Comparison of ENCODE assay signal across 8 cellular contexts in the genomic region with DNA sequence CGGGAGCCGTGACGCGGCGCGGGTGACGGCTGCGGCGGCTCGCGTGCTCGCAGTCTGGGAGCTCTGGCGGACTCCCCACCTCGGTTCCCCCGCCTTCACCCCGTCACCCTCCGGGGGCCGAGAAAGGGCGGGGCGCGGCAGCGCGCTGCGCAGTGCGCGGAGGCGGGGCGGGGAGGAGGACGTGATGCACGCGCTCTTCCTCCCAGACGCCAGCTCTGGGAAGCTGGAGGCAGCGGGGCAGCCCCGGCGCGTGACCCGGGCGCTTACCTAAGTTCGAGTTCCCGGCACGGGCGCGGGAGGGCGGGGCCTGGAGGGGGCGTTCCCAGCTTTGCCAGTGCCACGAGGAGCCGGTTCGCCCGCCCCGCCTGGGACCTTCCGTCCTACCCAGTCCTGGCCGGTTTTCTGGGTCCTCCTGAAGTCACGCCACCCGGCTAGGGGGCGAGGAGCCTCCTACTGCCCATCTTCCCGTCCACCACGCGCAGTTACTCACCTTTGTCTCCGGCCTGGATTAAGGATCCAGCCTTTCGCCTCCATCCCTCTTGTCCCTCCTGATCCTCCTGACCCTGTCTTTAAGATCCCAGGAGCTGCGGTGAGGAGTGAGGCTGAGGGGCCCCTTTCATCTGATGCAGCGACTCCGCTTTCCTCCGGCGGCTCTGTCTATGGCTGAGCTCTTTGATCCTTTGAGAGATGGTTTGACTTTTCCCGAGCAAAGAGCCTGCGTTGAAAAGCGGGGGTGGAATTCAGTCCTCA. TPM values are rescaled to one million over a fixed set of nuclear protein-coding genes. Genes with fewer than 3 reads are reported as not detected.
DNase-seq lines count a peak whose midpoint lies in the region; ATAC-seq and TF ChIP-seq lines count a peak whose summit lies in the region.

No MANE protein-coding gene starts in this region.

- peak overlapping the region; percentile 90 for H3K4me2 ChIP-seq in PC-9

- TF ChIP-seq POLR2A in esophagus muscularis mucosa (IDR thresholded peaks at IDR 0.05; ENCODE audit: low read depth), result peak; percentile 88

- peaks cover 33% of the 10 kb centered on the region for H3F3A ChIP-seq in PC-9 (ENCODE audit: insufficient read depth, low read depth)

- CTCF ChIA-PET in PC-9 (lab: Charles Lee), result interaction anchor here (0.6 to 1.8 kb wide), 5 partner anchors 81 to 200 kb away, joined by 3 to 11 read pairs (median 6); no protein-coding TSS in a partner anchor

- in situ Hi-C loops in KBM-7 (cut with MboI; ENCODE audit: low pct_unique_long_range_greater_than_20kb, low sequenced_read_pairs), result no loop called here

- no peak for TF ChIP-seq CTCF in PC-9 (conservative IDR thresholded peaks at IDR 0.05)
- peak in 1 of 3 experiments; percentile 16 for TF ChIP-seq CTCF in esophagus muscularis mucosa (IDR thresholded peaks at IDR 0.05)

- H3K79me2 ChIP-seq in PC-9 (ENCODE audit: low read depth), result peaks cover 60% of the 10 kb centered on the region

- peak; percentile 99 for DNase-seq in DMS53 treated with DMSO at 0.1 percent for 48 hours (lab: John Stamatoyannopoulos, UW; ENCODE audit: unreplicated experiment)
- peak; percentile 98 for DNase-seq in KBM-7
- peak; percentile 94 to 100 for DNase-seq in PC-9
- DNase-seq in activated T-cell treated with anti-CD3 and anti-CD28 coated beads, Interleukin-2, amount 50 U/mL, for 48 hours, result peak; percentile 99 to 100
- DNase-seq in esophagus muscularis mucosa (ENCODE audit: extremely low spot score), result peak; percentile 100
- peak; percentile 99 for DNase-seq in stimulated activated CD8-positive, alpha-beta memory T cell treated with anti-CD3 and anti-CD28 coated beads, Interleukin-7, amount 100 ng/mL, for 24 hours (ENCODE audit: low read depth)

- under 1% methylated on average over 30 of the region's 68 CpGs for WGBS in esophagus muscularis mucosa

- H3K4me3 ChIP-seq in PC-9 (peak overlapping the region; percentile 91), esophagus muscularis mucosa (peak overlapping the region; percentile 78 to 87 (median 84)), muscle layer of duodenum (ENCODE audit: low read depth in 1 of 2, low read length in 2 of 2) (peak overlapping the region; percentile 66 to 84)

- H3K36me3 ChIP-seq in PC-9 (ENCODE audit: low read depth) (peaks cover 35% of the 10 kb centered on the region), esophagus muscularis mucosa (no peaks in the 10 kb centered on the region), muscle layer of duodenum (ENCODE audit: control insufficient read depth in 1 of 2, insufficient read depth in 2 of 2, low read length in 2 of 2) (no peaks in the 10 kb centered on the region)

- no peaks in the 10 kb centered on the region for H3K9me2 ChIP-seq in PC-9 (ENCODE audit: insufficient read depth)

- peak; percentile 80 for ATAC-seq in GM21723 (IDR thresholded peaks at IDR 0.05; ENCODE audit: unreplicated experiment)

- peaks cover 45% of the 10 kb centered on the region for H3K4me1 ChIP-seq in PC-9 (replicated peaks; ENCODE audit: insufficient read depth)
- peaks cover 4 to 42% (median 32%) of the 10 kb centered on the region in 4 donors for H3K4me1 ChIP-seq in esophagus muscularis mucosa
- peaks cover 0 to 3% of the 10 kb centered on the region in 2 donors for H3K4me1 ChIP-seq in muscle layer of duodenum (ENCODE audit: control insufficient read depth in 1 of 2, insufficient read depth in 2 of 2, low read length in 2 of 2)

- peak; percentile 91 for TF ChIP-seq EP300 in esophagus muscularis mucosa (IDR thresholded peaks at IDR 0.05)

- intact Hi-C loops in PC-9 (cut with micrococcal nuclease; ENCODE audit: unreplicated experiment) (loop anchor here (1.0 to 5.0 kb wide), 7 partner anchors 61 to 882 kb away; partner anchors contain the start of gene HBP1), esophagus muscularis mucosa (cut with DNase I) (no loop called here)

- H4K20me1 ChIP-seq in PC-9 (ENCODE audit: insufficient read depth), result peaks cover 35% of the 10 kb centered on the region

- peak overlapping the region; percentile 99 for H3K27ac ChIP-seq in PC-9
- peak overlapping the region; percentile 95 to 99 (median 99) for H3K27ac ChIP-seq in esophagus muscularis mucosa (replicated peaks in 1 of 4)
- peak overlapping the region; percentile 100 for H3K27ac ChIP-seq in muscle layer of duodenum (ENCODE audit: low read length)

- H3K9me3 ChIP-seq in PC-9 (ENCODE audit: insufficient read depth, low read depth) (no peaks in the 10 kb centered on the region), esophagus muscularis mucosa (no peaks in the 10 kb centered on the region), muscle layer of duodenum (ENCODE audit: control insufficient read depth in 1 of 2, low read length in 2 of 2) (no peaks in the 10 kb centered on the region)

- BruUV-seq in PC-9 (replicated peaks; lab: Mats Ljungman, UMichigan), result no TSS peak

- H3K27me3 ChIP-seq in PC-9 (ENCODE audit: insufficient read depth, low read depth) (no peaks in the 10 kb centered on the region), esophagus muscularis mucosa (no peaks in the 10 kb centered on the region), muscle layer of duodenum (ENCODE audit: low read depth, low read length) (no peaks in the 10 kb centered on the region)

- POLR2A ChIA-PET in PC-9 (lab: Charles Lee; ENCODE audit: unreplicated experiment), result interaction anchor here (0.5 to 1.7 kb wide), 33 partner anchors 33 to 1221 kb away, joined by 3 to 28 read pairs (median 6); partner anchors contain the start of genes HBP1 and SYPL1

- H2AFZ ChIP-seq in PC-9, result peak overlapping the region; percentile 75

RNA-seq across cellular contexts. Expression of gene NAMPT, which starts 0.4 kb away (rescaled TPM):
- total RNA-seq in PC-9 (2021) (208 and 302 TPM in 2 replicates), esophagus muscularis mucosa (1,000 to 10,000 TPM in 1 of 4 donors, 10 to 100 TPM in 3; 51.2 to 1,009 (median 95.4) TPM)

Comparison
In these comparisons a context has a peak if more than half of its experiments do, and no peak if none do; other contexts are left out.
1. Peak in every context shown above with its lines: DNase-seq, ATAC-seq, H3K4me3 ChIP-seq and H3K27ac ChIP-seq.